ENCODE assay signal across 1 cellular context in the genomic region with DNA sequence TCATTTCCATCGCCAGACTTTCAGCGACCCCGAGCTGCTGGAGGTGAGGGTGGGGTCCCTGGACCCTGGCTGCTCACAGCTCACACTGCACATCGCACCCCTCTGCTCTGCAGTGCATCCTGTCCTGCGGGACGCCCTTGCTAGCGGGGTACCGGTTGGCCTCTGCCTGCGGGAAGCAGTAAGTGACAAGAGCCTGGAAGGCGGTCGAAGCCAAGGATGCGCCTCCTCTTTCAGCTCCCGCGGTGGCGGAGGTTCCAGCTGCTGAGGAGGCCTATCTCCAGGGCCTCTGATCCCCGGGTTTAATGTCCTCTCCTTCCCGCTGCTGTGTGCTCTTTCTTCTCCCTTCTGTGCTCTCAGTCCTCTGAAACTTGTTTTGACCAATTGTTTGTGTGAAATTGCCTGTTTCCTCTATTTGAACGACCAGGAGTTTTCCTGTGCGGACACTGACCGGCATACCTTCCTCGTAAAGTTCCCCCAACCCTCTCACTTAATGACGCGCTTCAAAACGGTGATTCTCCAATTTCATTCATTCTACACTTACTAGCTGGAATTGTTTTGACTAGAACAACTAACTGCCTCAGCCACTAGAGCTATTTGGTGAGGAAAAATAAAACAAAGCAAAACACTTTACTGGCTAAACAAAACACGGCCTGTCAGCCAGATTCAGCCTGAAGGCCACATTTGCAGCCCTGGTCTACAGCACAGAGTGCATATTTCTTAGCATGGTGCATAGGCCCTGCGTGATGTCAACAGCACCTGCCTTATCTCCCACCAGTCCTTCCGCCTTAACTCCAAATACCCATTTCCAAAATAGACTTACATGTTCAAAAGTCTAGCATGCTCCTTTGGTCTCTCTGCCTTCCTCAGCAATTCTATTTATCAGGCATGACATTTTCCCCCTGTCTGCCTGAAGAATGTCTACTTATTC.
TF ChIP-seq lines count a peak whose summit lies in the region.

No MANE protein-coding gene starts in this region.

TF ChIP-seq in GM23338, 12 proteins besides CTCF, POLR2A, EP300 and RAD21 (continued from another document):
- TF ChIP-seq, protein P1, sequence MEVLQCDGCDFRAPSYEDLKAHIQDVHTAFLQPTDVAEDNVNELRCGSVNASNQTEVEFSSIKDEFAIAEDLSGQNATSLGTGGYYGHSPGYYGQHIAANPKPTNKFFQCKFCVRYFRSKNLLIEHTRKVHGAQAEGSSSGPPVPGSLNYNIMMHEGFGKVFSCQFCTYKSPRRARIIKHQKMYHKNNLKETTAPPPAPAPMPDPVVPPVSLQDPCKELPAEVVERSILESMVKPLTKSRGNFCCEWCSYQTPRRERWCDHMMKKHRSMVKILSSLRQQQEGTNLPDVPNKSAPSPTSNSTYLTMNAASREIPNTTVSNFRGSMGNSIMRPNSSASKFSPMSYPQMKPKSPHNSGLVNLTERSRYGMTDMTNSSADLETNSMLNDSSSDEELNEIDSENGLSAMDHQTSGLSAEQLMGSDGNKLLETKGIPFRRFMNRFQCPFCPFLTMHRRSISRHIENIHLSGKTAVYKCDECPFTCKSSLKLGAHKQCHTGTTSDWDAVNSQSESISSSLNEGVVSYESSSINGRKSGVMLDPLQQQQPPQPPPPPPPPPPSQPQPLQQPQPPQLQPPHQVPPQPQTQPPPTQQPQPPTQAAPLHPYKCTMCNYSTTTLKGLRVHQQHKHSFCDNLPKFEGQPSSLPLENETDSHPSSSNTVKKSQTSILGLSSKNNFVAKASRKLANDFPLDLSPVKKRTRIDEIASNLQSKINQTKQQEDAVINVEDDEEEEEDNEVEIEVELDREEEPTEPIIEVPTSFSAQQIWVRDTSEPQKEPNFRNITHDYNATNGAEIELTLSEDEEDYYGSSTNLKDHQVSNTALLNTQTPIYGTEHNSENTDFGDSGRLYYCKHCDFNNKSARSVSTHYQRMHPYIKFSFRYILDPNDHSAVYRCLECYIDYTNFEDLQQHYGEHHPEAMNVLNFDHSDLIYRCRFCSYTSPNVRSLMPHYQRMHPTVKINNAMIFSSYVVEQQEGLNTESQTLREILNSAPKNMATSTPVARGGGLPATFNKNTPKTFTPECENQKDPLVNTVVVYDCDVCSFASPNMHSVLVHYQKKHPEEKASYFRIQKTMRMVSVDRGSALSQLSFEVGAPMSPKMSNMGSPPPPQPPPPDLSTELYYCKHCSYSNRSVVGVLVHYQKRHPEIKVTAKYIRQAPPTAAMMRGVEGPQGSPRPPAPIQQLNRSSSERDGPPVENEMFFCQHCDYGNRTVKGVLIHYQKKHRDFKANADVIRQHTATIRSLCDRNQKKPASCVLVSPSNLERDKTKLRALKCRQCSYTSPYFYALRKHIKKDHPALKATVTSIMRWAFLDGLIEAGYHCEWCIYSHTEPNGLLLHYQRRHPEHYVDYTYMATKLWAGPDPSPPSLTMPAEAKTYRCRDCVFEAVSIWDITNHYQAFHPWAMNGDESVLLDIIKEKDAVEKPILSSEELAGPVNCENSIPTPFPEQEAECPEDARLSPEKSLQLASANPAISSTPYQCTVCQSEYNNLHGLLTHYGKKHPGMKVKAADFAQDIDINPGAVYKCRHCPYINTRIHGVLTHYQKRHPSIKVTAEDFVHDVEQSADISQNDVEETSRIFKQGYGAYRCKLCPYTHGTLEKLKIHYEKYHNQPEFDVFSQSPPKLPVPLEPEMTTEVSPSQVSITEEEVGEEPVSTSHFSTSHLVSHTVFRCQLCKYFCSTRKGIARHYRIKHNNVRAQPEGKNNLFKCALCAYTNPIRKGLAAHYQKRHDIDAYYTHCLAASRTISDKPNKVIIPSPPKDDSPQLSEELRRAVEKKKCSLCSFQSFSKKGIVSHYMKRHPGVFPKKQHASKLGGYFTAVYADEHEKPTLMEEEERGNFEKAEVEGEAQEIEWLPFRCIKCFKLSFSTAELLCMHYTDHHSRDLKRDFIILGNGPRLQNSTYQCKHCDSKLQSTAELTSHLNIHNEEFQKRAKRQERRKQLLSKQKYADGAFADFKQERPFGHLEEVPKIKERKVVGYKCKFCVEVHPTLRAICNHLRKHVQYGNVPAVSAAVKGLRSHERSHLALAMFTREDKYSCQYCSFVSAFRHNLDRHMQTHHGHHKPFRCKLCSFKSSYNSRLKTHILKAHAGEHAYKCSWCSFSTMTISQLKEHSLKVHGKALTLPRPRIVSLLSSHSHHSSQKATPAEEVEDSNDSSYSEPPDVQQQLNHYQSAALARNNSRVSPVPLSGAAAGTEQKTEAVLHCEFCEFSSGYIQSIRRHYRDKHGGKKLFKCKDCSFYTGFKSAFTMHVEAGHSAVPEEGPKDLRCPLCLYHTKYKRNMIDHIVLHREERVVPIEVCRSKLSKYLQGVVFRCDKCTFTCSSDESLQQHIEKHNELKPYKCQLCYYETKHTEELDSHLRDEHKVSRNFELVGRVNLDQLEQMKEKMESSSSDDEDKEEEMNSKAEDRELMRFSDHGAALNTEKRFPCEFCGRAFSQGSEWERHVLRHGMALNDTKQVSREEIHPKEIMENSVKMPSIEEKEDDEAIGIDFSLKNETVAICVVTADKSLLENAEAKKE (CRISPR knock-in tag; IDR thresholded peaks at IDR 0.05), result no peak
TF ChIP-seq in GM23338: peak in this region for 0.
